Comparison of ENCODE assay signal across 8 cellular contexts in the genomic region with DNA sequence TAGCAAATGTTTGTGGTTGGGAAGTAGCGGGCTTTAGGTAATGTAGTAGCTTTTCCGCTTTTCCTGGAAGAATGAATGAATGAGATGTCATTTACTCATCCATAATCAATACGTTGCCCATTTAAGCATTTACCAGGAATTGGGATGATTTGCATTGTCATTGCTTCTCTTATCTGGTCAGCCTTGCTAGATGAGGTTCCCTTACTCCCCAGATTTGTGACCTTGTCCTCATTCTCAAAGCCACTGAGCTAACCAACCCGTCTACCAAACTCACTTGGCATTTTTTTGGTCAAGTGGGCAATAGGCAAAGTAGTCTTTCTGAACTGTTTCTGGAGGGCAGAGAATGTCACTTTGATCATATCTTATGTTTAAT. TPM values are rescaled to one million over a fixed set of nuclear protein-coding genes. Genes with fewer than 3 reads are reported as not detected.
DNase-seq lines count a peak whose midpoint lies in the region; ATAC-seq and TF ChIP-seq lines count a peak whose summit lies in the region.

No MANE protein-coding gene starts in this region.

- WGBS in mesodermal cell (ENCODE audit: insufficient coverage in 2 of 2), 2 experiments, result no CpG with 5 or more reads among the region's 4 CpGs

- peaks cover 23 to 35% (median 32%) of the 10 kb centered on the region in 5 experiments for H3K9me3 Mint-ChIP-seq in brain

- H3K79me2 ChIP-seq in HCT116 (ENCODE audit: insufficient read depth, low read length), result peaks cover 47% of the 10 kb centered on the region

- intact Hi-C loops in A673 (cut with micrococcal nuclease; ENCODE audit: unreplicated experiment) (no loop called here), HCT116 (cut with micrococcal nuclease) (loop anchor here (5.0 kb wide), 1 partner anchor 175 kb away; no protein-coding TSS in a partner anchor)

- TF ChIP-seq POLR2A in HCT116 (IDR thresholded peaks at IDR 0.05; ENCODE audit: borderline replicate concordance, extremely low read depth, insufficient read depth, insufficient read length), result no peak

- H3K9ac ChIP-seq in HCT116 (ENCODE audit: low read length), result peak overlapping the region; percentile 73

- H3K4me3 ChIP-seq in A673 (ENCODE audit: low read depth, low read length, poor library complexity, severe bottlenecking) (peak overlapping the region; percentile 51), HCT116 (replicated peaks in 1 of 2; ENCODE audit: low read depth in 1 of 2, low read length in 2 of 2) (peak overlapping the region; percentile 56 to 87), mesodermal cell (ENCODE audit: extremely low read depth, insufficient read depth, low read length, poor library complexity, severe bottlenecking) (peak overlapping the region; percentile 67)

- RAD21 ChIA-PET in HCT116 (lab: Charles Lee; ENCODE audit: low non-redundant PET in 1 of 2, low total read pairs in 2 of 2, uncharacterized antibody in 2 of 2, unreplicated experiment in 2 of 2), result interaction anchor here in 1 of 2 experiments (0.6 kb wide), 2 partner anchors 15 to 390 kb away, joined by 3 read pairs; no protein-coding TSS in a partner anchor

- no peaks in the 10 kb centered on the region for H4K20me1 ChIP-seq in HCT116 (ENCODE audit: insufficient read depth)

- H3K27me3 ChIP-seq in A673 (replicated peaks; ENCODE audit: insufficient read depth, low read depth, low read length, poor library complexity) (peaks cover 12% of the 10 kb centered on the region), HCT116 (ENCODE audit: insufficient read depth, low read length) (no peaks in the 10 kb centered on the region)

- H3K9me2 ChIP-seq in HCT116 (ENCODE audit: insufficient read depth), result no peaks in the 10 kb centered on the region

- CTCF ChIA-PET in A673 (lab: Charles Lee), result no interaction called here
- CTCF ChIA-PET in HCT116 (lab: Charles Lee), result no interaction called here

- H3K27ac Mint-ChIP-seq in brain, result peak overlapping the region; percentile 80 to 93 (median 91)

- no peak for DNase-seq in A673 (ENCODE audit: low spot score)
- DNase-seq in HCT116 (ENCODE audit: low read depth, low spot score), result no peak
- DNase-seq in 8988T, result no peak
- DNase-seq in NCI-H2196 treated with DMSO at 0.1 percent for 48 hours (lab: John Stamatoyannopoulos, UW; ENCODE audit: unreplicated experiment), result no peak
- no peak for DNase-seq in SHP77 treated with DMSO at 0.1 percent for 48 hours (lab: John Stamatoyannopoulos, UW)

- H3K4me1 ChIP-seq in A673 (ENCODE audit: insufficient read depth, low read length, poor library complexity, severe bottlenecking) (no peaks in the 10 kb centered on the region), HCT116 (ENCODE audit: control insufficient read depth in 1 of 2, insufficient read depth in 2 of 2, low read length in 2 of 2) (peaks cover 10 to 19% of the 10 kb centered on the region in 2 experiments; a peak in 3 of 4 replicates), mesodermal cell (ENCODE audit: control insufficient read depth, insufficient read depth, low read length, poor library complexity, severe bottlenecking) (peaks cover 13% of the 10 kb centered on the region)

- peaks cover 28% of the 10 kb centered on the region for H3K4me1 Mint-ChIP-seq in brain

- TF ChIP-seq CTCF in A673 (conservative IDR thresholded peaks at IDR 0.05; ENCODE audit: low read depth, low read length) (no peak), HCT116 (IDR thresholded peaks at IDR 0.05 in 2 of 3, conservative IDR thresholded peaks at IDR 0.05 in 1 of 3; ENCODE audit: borderline replicate concordance in 1 of 3, insufficient read depth in 1 of 3, low read depth in 2 of 3, low read length in 2 of 3) (no peak), brain (conservative IDR thresholded peaks at IDR 0.05) (no peak)

- peak overlapping the region; percentile 84 to 93 (median 89) for H3K4me3 Mint-ChIP-seq in brain

- ATAC-seq in HCT116 (no peak), HG02852 (IDR thresholded peaks at IDR 0.05; ENCODE audit: unreplicated experiment) (no peak)

- H3K36me3 ChIP-seq in A673 (ENCODE audit: insufficient read depth, low read length, poor library complexity, severe bottlenecking) (no peaks in the 10 kb centered on the region), HCT116 (ENCODE audit: control insufficient read depth in 1 of 2, insufficient read depth in 2 of 2, low read length in 2 of 2) (no peaks in the 10 kb centered on the region), mesodermal cell (ENCODE audit: control insufficient read depth, insufficient read depth, low read length) (peaks cover 32% of the 10 kb centered on the region)

- peaks cover 10% of the 10 kb centered on the region for H3K9me3 ChIP-seq in A673 (ENCODE audit: low read depth, low read length, poor library complexity, severe bottlenecking)
- 0 out of 4 replicates have a peak, but pooled peaks cover 0 to 1% of the 10 kb centered on the region in 2 experiments for H3K9me3 ChIP-seq in HCT116 (ENCODE audit: control insufficient read depth in 1 of 2, insufficient read depth in 1 of 2, low read depth in 1 of 2, low read length in 2 of 2)
- H3K9me3 ChIP-seq in mesodermal cell (ENCODE audit: control insufficient read depth, low read length), result peaks cover 24% of the 10 kb centered on the region

- no peak overlapping the region for H2AFZ ChIP-seq in HCT116 (ENCODE audit: low read depth, low read length, poor library complexity, severe bottlenecking)

- peaks cover 3% of the 10 kb centered on the region for H3K27me3 Mint-ChIP-seq in brain

- peaks cover 36% of the 10 kb centered on the region for H3K36me3 Mint-ChIP-seq in brain

- peak overlapping the region; percentile 95 for H3K4me2 ChIP-seq in HCT116 (ENCODE audit: low read length)

- POLR2A ChIA-PET in A673 (lab: Charles Lee; ENCODE audit: low non-redundant PET), result no interaction called here
- POLR2A ChIA-PET in HCT116 (lab: Charles Lee), result interaction anchor here (0.7 kb wide), 1 partner anchor 22 kb away, joined by 3 read pairs; no protein-coding TSS in a partner anchor

- TSS peak; percentile 61 for BruUV-seq in A673 (replicated peaks; lab: Mats Ljungman, UMichigan)
- TSS peak; percentile 68 for BruUV-seq in HCT116 (replicated peaks; lab: Mats Ljungman, UMichigan)

- no peak overlapping the region for H3K27ac ChIP-seq in A673 (ENCODE audit: low read depth, low read length, poor library complexity, severe bottlenecking)
- peak overlapping the region; percentile 40; the same call in 1 of the 2 replicates for H3K27ac ChIP-seq in HCT116 (ENCODE audit: low read depth, low read length)
- peak overlapping the region; percentile 52 for H3K27ac ChIP-seq in mesodermal cell (ENCODE audit: low read depth, low read length, severe bottlenecking)

- TF ChIP-seq RAD21 in HCT116 (IDR thresholded peaks at IDR 0.05; ENCODE audit: low read depth), result no peak

TF ChIP-seq in HCT116, 20 proteins besides CTCF, POLR2A, EP300 and RAD21:
- no peak for TF ChIP-seq TCF7L2 (IDR thresholded peaks at IDR 0.05; ENCODE audit: borderline replicate concordance, extremely low read depth, insufficient read depth, insufficient read length)
- no peak for TF ChIP-seq ELF1 (IDR thresholded peaks at IDR 0.05; ENCODE audit: borderline replicate concordance, low read depth)
- TF ChIP-seq, protein P1, sequence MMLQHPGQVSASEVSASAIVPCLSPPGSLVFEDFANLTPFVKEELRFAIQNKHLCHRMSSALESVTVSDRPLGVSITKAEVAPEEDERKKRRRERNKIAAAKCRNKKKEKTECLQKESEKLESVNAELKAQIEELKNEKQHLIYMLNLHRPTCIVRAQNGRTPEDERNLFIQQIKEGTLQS (IDR thresholded peaks at IDR 0.05), result no peak
- TF ChIP-seq ZFX (IDR thresholded peaks at IDR 0.05), result no peak
- TF ChIP-seq, protein P2, sequence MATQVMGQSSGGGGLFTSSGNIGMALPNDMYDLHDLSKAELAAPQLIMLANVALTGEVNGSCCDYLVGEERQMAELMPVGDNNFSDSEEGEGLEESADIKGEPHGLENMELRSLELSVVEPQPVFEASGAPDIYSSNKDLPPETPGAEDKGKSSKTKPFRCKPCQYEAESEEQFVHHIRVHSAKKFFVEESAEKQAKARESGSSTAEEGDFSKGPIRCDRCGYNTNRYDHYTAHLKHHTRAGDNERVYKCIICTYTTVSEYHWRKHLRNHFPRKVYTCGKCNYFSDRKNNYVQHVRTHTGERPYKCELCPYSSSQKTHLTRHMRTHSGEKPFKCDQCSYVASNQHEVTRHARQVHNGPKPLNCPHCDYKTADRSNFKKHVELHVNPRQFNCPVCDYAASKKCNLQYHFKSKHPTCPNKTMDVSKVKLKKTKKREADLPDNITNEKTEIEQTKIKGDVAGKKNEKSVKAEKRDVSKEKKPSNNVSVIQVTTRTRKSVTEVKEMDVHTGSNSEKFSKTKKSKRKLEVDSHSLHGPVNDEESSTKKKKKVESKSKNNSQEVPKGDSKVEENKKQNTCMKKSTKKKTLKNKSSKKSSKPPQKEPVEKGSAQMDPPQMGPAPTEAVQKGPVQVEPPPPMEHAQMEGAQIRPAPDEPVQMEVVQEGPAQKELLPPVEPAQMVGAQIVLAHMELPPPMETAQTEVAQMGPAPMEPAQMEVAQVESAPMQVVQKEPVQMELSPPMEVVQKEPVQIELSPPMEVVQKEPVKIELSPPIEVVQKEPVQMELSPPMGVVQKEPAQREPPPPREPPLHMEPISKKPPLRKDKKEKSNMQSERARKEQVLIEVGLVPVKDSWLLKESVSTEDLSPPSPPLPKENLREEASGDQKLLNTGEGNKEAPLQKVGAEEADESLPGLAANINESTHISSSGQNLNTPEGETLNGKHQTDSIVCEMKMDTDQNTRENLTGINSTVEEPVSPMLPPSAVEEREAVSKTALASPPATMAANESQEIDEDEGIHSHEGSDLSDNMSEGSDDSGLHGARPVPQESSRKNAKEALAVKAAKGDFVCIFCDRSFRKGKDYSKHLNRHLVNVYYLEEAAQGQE (IDR thresholded peaks at IDR 0.05; ENCODE audit: low read depth), result no peak

RNA-seq across cellular contexts. Expression of a gene that starts 0.8 kb away (rescaled TPM):
- total RNA-seq in A673 (2021) (25.6 and 30.7 TPM in 2 replicates), HCT116 (2021; ENCODE audit: unreplicated experiment) (54.7 TPM)
- polyA plus RNA-seq in HCT116 (2012), result 15.3 and 21.2 TPM in 2 replicates
- polyA plus RNA-seq in brain (ENCODE audit: insufficient read depth, low read depth, low replicate concordance), result 7.8 TPM
- polyA plus RNA-seq in mesodermal cell (2013, experiment 1 of 2), result 93.3 TPM
- polyA plus RNA-seq in mesodermal cell (2013, experiment 2 of 2), result 108 TPM
